In genomic region chr7:129605960-129606644, GRCh38 we compare ENCODE assay signal across 30 cellular contexts. TPM values are rescaled to one million over a fixed set of nuclear protein-coding genes. Genes with fewer than 3 reads are reported as not detected.
DNase-seq lines count a peak whose midpoint lies in the region; ATAC-seq, FAIRE-seq and TF ChIP-seq lines count a peak whose summit lies in the region.
"Had no signal": no experiment of that assay in that cellular context is flagged by ENCODE, and none has a peak within 500 bp of the region (broad histone marks: within the 10 kb centered on the region; RNA-seq: fewer than 3 reads in every experiment).

No MANE protein-coding gene starts in this region.

- H3K4me1 Mint-ChIP-seq in astrocyte (ENCODE audit: low read depth, unreplicated experiment): peaks cover 14% of the 10 kb centered on the region
- H3K4me1 Mint-ChIP-seq in naive thymus-derived CD4-positive, alpha-beta T cell: peaks cover 19 to 47% (median 36%) of the 10 kb centered on the region in 7 donors

- DNase-seq in A549 (ENCODE audit: low read depth in 1 of 2, low spot score in 1 of 2) (no peak), GM13976 (ENCODE audit: low spot score) (peak; percentile 41), astrocyte (ENCODE audit: low read depth) (no peak), NCI-H1048 (lab: John Stamatoyannopoulos, UW) (no peak), RWPE1 (ENCODE audit: low spot score) (no peak), NCI-H524 treated with DMSO at 0.1 percent for 48 hours (lab: John Stamatoyannopoulos, UW) (no peak)
- DNase-seq in naive thymus-derived CD4-positive, alpha-beta T cell: no peak
- DNase-seq: activated CD4-positive, CD25-positive, alpha-beta regulatory T cell treated with anti-CD3 and anti-CD28 coated beads, Interleukin-2, amount 50 U/mL, for 72 hours; activated CD8-positive, alpha-beta T cell treated with anti-CD3 and anti-CD28 coated beads, Interleukin-2, amount 10 ng/mL, durations not matched to agents 7 days and 5 days; activated gamma-delta T cell treated with Interleukin-2 at 50 U/mL for 16 hours; activated T-cell treated with anti-CD3 and anti-CD28 coated beads, Interleukin-2, amount 50 U/mL, for 1 hour; colonic mucosa; EL; foreskin melanocyte; left ventricle myocardium inferior; MG63; NCI-H1436; NCI-H446 treated with DMSO at 0.1 percent for 48 hours; Right ventricle myocardium superior; sigmoid colon; stimulated activated CD4-positive, alpha-beta T cell treated with anti-CD3 and anti-CD28 coated beads, Interleukin-15, amount 100 ng/mL, for 24 hours had no signal

- CTCF ChIA-PET in A549 (lab: Yijun Ruan, JAX): interaction anchor here (0.6 to 1.7 kb wide), 8 partner anchors 15 to 238 kb away, joined by 3 to 5 read pairs (median 3); no protein-coding TSS in a partner anchor
- CTCF ChIA-PET in naive thymus-derived CD4-positive, alpha-beta T cell (lab: Charles Lee): no interaction called here
- CTCF ChIA-PET in RWPE1 (lab: Yijun Ruan, JAX): interaction anchor here (0.5 kb wide), 1 partner anchor 36 kb away, joined by 3 read pairs; no protein-coding TSS in a partner anchor

- ATAC-seq in A549 (no peak), HG03139 (IDR thresholded peaks at IDR 0.05; ENCODE audit: unreplicated experiment) (no peak)
- ATAC-seq in naive thymus-derived CD4-positive, alpha-beta T cell: no peak
- ATAC-seq: activated CD8-positive, alpha-beta T cell treated with anti-CD3 and anti-CD28 coated beads, Interleukin-2, amount 10 ng/mL, durations not matched to agents 7 days and 5 days had no signal

- TF ChIP-seq CTCF in A549 (IDR thresholded peaks at IDR 0.05): no peak
- TF ChIP-seq CTCF in GM13976 (IDR thresholded peaks at IDR 0.05; ENCODE audit: borderline replicate concordance, control extremely low read depth, extremely low read depth, insufficient read depth, missing control alignments): no peak
- no peak for TF ChIP-seq CTCF in astrocyte (IDR thresholded peaks at IDR 0.05; ENCODE audit: insufficient read depth, low read depth, low read length)
- no peak for TF ChIP-seq CTCF in RWPE1 (conservative IDR thresholded peaks at IDR 0.05; ENCODE audit: low read depth)

- H3K4me1 ChIP-seq in A549 (peaks cover 15% of the 10 kb centered on the region; the same call in 2 of the 3 replicates), astrocyte (ENCODE audit: insufficient read depth, low read length) (peaks cover 9% of the 10 kb centered on the region)
- H3K4me1 ChIP-seq in naive thymus-derived CD4-positive, alpha-beta T cell (ENCODE audit: control insufficient read depth in 2 of 2, insufficient read depth in 2 of 2, low read length in 2 of 2): peaks cover 10 to 14% of the 10 kb centered on the region in 2 donors
- H3K4me1 ChIP-seq: breast epithelium, colonic mucosa had no signal

- H3K9me3 ChIP-seq in A549: no peaks in the 10 kb centered on the region
- H3K9me3 ChIP-seq in astrocyte (ENCODE audit: insufficient read depth, low read depth, low read length): no peaks in the 10 kb centered on the region
- no peaks in the 10 kb centered on the region for H3K9me3 ChIP-seq in naive thymus-derived CD4-positive, alpha-beta T cell (ENCODE audit: control insufficient read depth in 2 of 3, low read length in 3 of 3)
- H3K9me3 ChIP-seq: breast epithelium, colonic mucosa, esophagus muscularis mucosa, left ventricle myocardium inferior, MG63, sigmoid colon, upper lobe of left lung had no signal

- no peak overlapping the region for H3K4me3 Mint-ChIP-seq in astrocyte (ENCODE audit: unreplicated experiment)
- H3K4me3 Mint-ChIP-seq in naive thymus-derived CD4-positive, alpha-beta T cell: no peak overlapping the region
- H3K4me3 Mint-ChIP-seq: activated CD8-positive, alpha-beta T cell treated with anti-CD3 and anti-CD28 coated beads, Interleukin-2, amount 10 ng/mL, durations not matched to agents 7 days and 5 days had no signal

- no peak overlapping the region for H2AFZ ChIP-seq in astrocyte (ENCODE audit: low read depth, low read length)
- H2AFZ ChIP-seq: hepatocyte had no signal

- no peaks in the 10 kb centered on the region for H3K27me3 ChIP-seq in astrocyte (ENCODE audit: insufficient read depth, low read length)
- no peaks in the 10 kb centered on the region for H3K27me3 ChIP-seq in naive thymus-derived CD4-positive, alpha-beta T cell (ENCODE audit: control insufficient read depth in 2 of 2, insufficient read depth in 2 of 2, low read length in 2 of 2)
- H3K27me3 ChIP-seq: breast epithelium, colonic mucosa, esophagus muscularis mucosa, hepatocyte, MG63, sigmoid colon, upper lobe of left lung had no signal

- H3K79me2 ChIP-seq in astrocyte (ENCODE audit: insufficient read depth, low read length): peaks cover 17% of the 10 kb centered on the region

- H3K36me3 Mint-ChIP-seq in astrocyte (ENCODE audit: low read depth, unreplicated experiment): peaks cover 10% of the 10 kb centered on the region
- peaks cover 0 to 24% (median 6%) of the 10 kb centered on the region in 5 donors for H3K36me3 Mint-ChIP-seq in naive thymus-derived CD4-positive, alpha-beta T cell

- no peak for TF ChIP-seq EP300 in A549 (IDR thresholded peaks at IDR 0.05)

- H3K4me2 ChIP-seq in A549 (no peak overlapping the region), astrocyte (ENCODE audit: low read length) (no peak overlapping the region)
- H3K4me2 ChIP-seq: hepatocyte had no signal

- POLR2A ChIA-PET in A549 (lab: Yijun Ruan, JAX) (interaction anchor here (1.1 kb wide), 1 partner anchor 16 kb away, joined by 3 read pairs; no protein-coding TSS in a partner anchor), RWPE1 (lab: Yijun Ruan, JAX; ENCODE audit: low non-redundant PET) (interaction anchor here (1.0 kb wide), 1 partner anchor 218 kb away, joined by 4 read pairs; no protein-coding TSS in a partner anchor)
- POLR2A ChIA-PET in naive thymus-derived CD4-positive, alpha-beta T cell (lab: Charles Lee): interaction anchor here (0.6 to 1.3 kb wide), 2 partner anchors 10 to 32 kb away, joined by 4 to 5 read pairs; no protein-coding TSS in a partner anchor

- in situ Hi-C loops in GM13976 (cut with MboI; ENCODE audit: low sequenced_read_pairs, unreplicated experiment): no loop called here

- TF ChIP-seq POLR2A in A549 (IDR thresholded peaks at IDR 0.05; ENCODE audit: low read length): no peak

- FAIRE-seq in A549 (lab: Jason Lieb, UNC) (no peak), astrocyte (lab: Jason Lieb, UNC) (no peak)
- FAIRE-seq: islet of Langerhans, TTC549 had no signal

- H3K4me3 ChIP-seq in A549 (no peak overlapping the region), astrocyte (ENCODE audit: insufficient read depth, low read depth, low read length) (no peak overlapping the region)
- no peak overlapping the region for H3K4me3 ChIP-seq in naive thymus-derived CD4-positive, alpha-beta T cell (ENCODE audit: low read length)
- H3K4me3 ChIP-seq: breast epithelium, colonic mucosa, esophagus muscularis mucosa, hepatocyte, left ventricle myocardium inferior, MG63, sigmoid colon, upper lobe of left lung had no signal

- peak overlapping the region; percentile 60 for H3K27ac Mint-ChIP-seq in astrocyte (ENCODE audit: unreplicated experiment)
- H3K27ac Mint-ChIP-seq in naive thymus-derived CD4-positive, alpha-beta T cell: peak overlapping the region in 6 of 9 donors; percentile 12 to 77 (median 18)
- H3K27ac Mint-ChIP-seq: activated CD8-positive, alpha-beta T cell treated with anti-CD3 and anti-CD28 coated beads, Interleukin-2, amount 10 ng/mL, durations not matched to agents 7 days and 5 days had no signal

- peaks cover 3% of the 10 kb centered on the region for H3K9me3 Mint-ChIP-seq in astrocyte (ENCODE audit: unreplicated experiment)
- H3K9me3 Mint-ChIP-seq in naive thymus-derived CD4-positive, alpha-beta T cell: no peaks in the 10 kb centered on the region

- H3K36me3 ChIP-seq in astrocyte (ENCODE audit: insufficient read depth, low read length): no peaks in the 10 kb centered on the region
- peaks cover 0 to 10% (median 0%) of the 10 kb centered on the region in 3 experiments for H3K36me3 ChIP-seq in naive thymus-derived CD4-positive, alpha-beta T cell (ENCODE audit: control insufficient read depth in 2 of 3, insufficient read depth in 3 of 3, low read length in 3 of 3)
- H3K36me3 ChIP-seq: breast epithelium, colonic mucosa, MG63, sigmoid colon had no signal

- H3K27ac ChIP-seq in A549 (no peak overlapping the region), astrocyte (ENCODE audit: low read depth, low read length) (no peak overlapping the region), RWPE1 (no peak overlapping the region)
- no peak overlapping the region for H3K27ac ChIP-seq in naive thymus-derived CD4-positive, alpha-beta T cell (ENCODE audit: low read depth, low read length)
- H3K27ac ChIP-seq: breast epithelium, C4-2B, colonic mucosa, esophagus muscularis mucosa, hepatocyte, left ventricle myocardium inferior, sigmoid colon, upper lobe of left lung had no signal

- 87% methylated on average over 6 of the region's 6 CpGs for WGBS in A549 (ENCODE audit: missing lambda C conversion rate)

- no peaks in the 10 kb centered on the region for H3K27me3 Mint-ChIP-seq in astrocyte (ENCODE audit: low read depth, unreplicated experiment)
- H3K27me3 Mint-ChIP-seq in naive thymus-derived CD4-positive, alpha-beta T cell: no peaks in the 10 kb centered on the region
- H3K27me3 Mint-ChIP-seq: progenitor cell of endocrine pancreas had no signal

- intact Hi-C loops in naive thymus-derived CD4-positive, alpha-beta T cell (cut with micrococcal nuclease): loop anchor here in 1 of 2 donors (2.0 kb wide), 1 partner anchor 237 kb away; no protein-coding TSS in a partner anchor

- no peak for TF ChIP-seq RAD21 in A549 (conservative IDR thresholded peaks at IDR 0.05 in 1 of 2, IDR thresholded peaks at IDR 0.05 in 1 of 2)

- no peak overlapping the region for H3K9ac ChIP-seq in astrocyte (ENCODE audit: low read length)

- H4K20me1 ChIP-seq in astrocyte (ENCODE audit: insufficient read depth, low read length): peaks cover 15% of the 10 kb centered on the region

TF ChIP-seq in A549, 52 proteins besides CTCF, POLR2A, EP300 and RAD21 (continues in another document):
- TF ChIP-seq MYC (IDR thresholded peaks at IDR 0.05; ENCODE audit: borderline replicate concordance, low read length): no peak
- TF ChIP-seq CHD4 (IDR thresholded peaks at IDR 0.05; ENCODE audit: borderline replicate concordance): no peak

RNA-seq across cellular contexts. Expression of gene NRF1, which starts 5.4 kb away (rescaled TPM):
- polyA plus RNA-seq in A549 (2011; rRNA removed) (18.5 and 26.6 TPM in 2 replicates), A549 (2017; fragmentation: RNase III; extraction: RNeasy Plus Mini Kit Qiagen cat#74134 plus additional on column Dnase treatment) (11.2 to 11.7 TPM (median 11.5 TPM) in 3 replicates)
- polyA plus RNA-seq in A549 (2012; cell fraction: cytosol; rRNA removed): 11.3 and 14.4 TPM in 2 replicates
- polyA plus RNA-seq in A549 (2012; cell fraction: nucleus; rRNA removed): 14.6 and 19.4 TPM in 2 replicates
- polyA minus RNA-seq in A549 (2011; rRNA and poly(A)+ RNA removed): 47.9 and 52.6 TPM in 2 replicates
- total RNA-seq in astrocyte: 11.7 and 12.7 TPM in 2 replicates
- 10 to 100 TPM; 25.8 to 49.3 (median 35.3) TPM for total RNA-seq in naive thymus-derived CD4-positive, alpha-beta T cell
- 10 to 100 TPM; 24.7 to 37.7 TPM for polyA plus RNA-seq in naive thymus-derived CD4-positive, alpha-beta T cell
